9 cellular contexts compared by ENCODE assay signal in genomic region chr2:162007447-162008040, GRCh38.
DNase-seq lines count a peak whose midpoint lies in the region; ATAC-seq and TF ChIP-seq lines count a peak whose summit lies in the region.
"Had no signal": no experiment of that assay in that cellular context is flagged by ENCODE, and none has a peak within 500 bp of the region (broad histone marks: within the 10 kb centered on the region; RNA-seq: fewer than 3 reads in every experiment).

No MANE protein-coding gene starts in this region.

- H3K27me3 ChIP-seq in Caco-2 (replicated peaks; ENCODE audit: control insufficient read depth, insufficient read depth, low read length) (no peaks in the 10 kb centered on the region), brain microvascular endothelial cell (replicated peaks) (no peaks in the 10 kb centered on the region)
- H3K27me3 ChIP-seq: SJCRH30 had no signal

- CTCF ChIA-PET in Caco-2 (lab: Charles Lee), result interaction anchor here (1.0 kb wide), 1 partner anchor 117 kb away, joined by 3 read pairs; no protein-coding TSS in a partner anchor

- no TSS peak for BruUV-seq in Caco-2 (replicated peaks; lab: Mats Ljungman, UMichigan)

- no peaks in the 10 kb centered on the region for H3K4me1 ChIP-seq in Caco-2
- H3K4me1 ChIP-seq: SJCRH30 had no signal

- no peak overlapping the region for H3K4me3 ChIP-seq in Caco-2 (ENCODE audit: low read depth, low read length)
- no peak overlapping the region for H3K4me3 ChIP-seq in brain microvascular endothelial cell (ENCODE audit: low read depth, low read length)
- H3K4me3 ChIP-seq: SJCRH30 had no signal

- no peaks in the 10 kb centered on the region for H3K9me3 Mint-ChIP-seq in Caco-2 (ENCODE audit: unreplicated experiment)
- no peaks in the 10 kb centered on the region for H3K9me3 Mint-ChIP-seq in nephron progenitor cell
- no peaks in the 10 kb centered on the region for H3K9me3 Mint-ChIP-seq in stimulated activated naive B cell treated with anti-CD40 and anti-IgM and Interleukin-4, amounts not matched to agents 10 μg/mL and 1 μg/mL and 100 μg/mL, for 72 hours

- ATAC-seq in HG03175 (IDR thresholded peaks at IDR 0.05; ENCODE audit: unreplicated experiment), result peak; percentile 42
- no peak for ATAC-seq in stimulated activated naive B cell treated with anti-CD40 and anti-IgM and Interleukin-4, amounts not matched to agents 10 μg/mL and 1 μg/mL and 100 μg/mL, for 72 hours (replicated peaks)
- ATAC-seq in HG03432 (IDR thresholded peaks at IDR 0.05; ENCODE audit: unreplicated experiment), result no peak

- no peaks in the 10 kb centered on the region for H3K27me3 Mint-ChIP-seq in Caco-2 (ENCODE audit: insufficient read depth, unreplicated experiment)
- peaks cover 3% of the 10 kb centered on the region for H3K27me3 Mint-ChIP-seq in nephron progenitor cell (ENCODE audit: low read depth, poor library complexity)
- peaks cover 0 to 5% of the 10 kb centered on the region in 2 donors for H3K27me3 Mint-ChIP-seq in stimulated activated naive B cell treated with anti-CD40 and anti-IgM and Interleukin-4, amounts not matched to agents 10 μg/mL and 1 μg/mL and 100 μg/mL, for 72 hours

- H3K36me3 ChIP-seq in Caco-2 (ENCODE audit: control insufficient read depth, insufficient read depth, low read length) (peaks cover 6% of the 10 kb centered on the region), brain microvascular endothelial cell (replicated peaks) (no peaks in the 10 kb centered on the region)
- H3K36me3 ChIP-seq: SJCRH30 had no signal

- no peak overlapping the region for H3K27ac ChIP-seq in brain microvascular endothelial cell
- H3K27ac ChIP-seq: SJCRH30 had no signal

- intact Hi-C loops in Caco-2 (cut with micrococcal nuclease; ENCODE audit: unreplicated experiment) (loop anchor here (1.0 to 2.0 kb wide), 2 partner anchors 59 to 117 kb away; no protein-coding TSS in a partner anchor), posterior vena cava (cut with DNase I) (loop anchor here (5.0 to 10.0 kb wide), 2 partner anchors 115 to 117 kb away; no protein-coding TSS in a partner anchor)

- TF ChIP-seq CTCF in Caco-2 (IDR thresholded peaks at IDR 0.05; ENCODE audit: insufficient read depth in 1 of 2, low read depth in 1 of 2, low read length in 1 of 2, severe bottlenecking in 1 of 2, unreplicated experiment in 1 of 2) (peak; percentile 39 to 63), brain microvascular endothelial cell (IDR thresholded peaks at IDR 0.05; ENCODE audit: low read depth, low read length, missing control alignments) (peak; percentile 35), nephron progenitor cell (IDR thresholded peaks at IDR 0.05) (peak; percentile 58)

- POLR2A ChIA-PET in Caco-2 (lab: Charles Lee), result interaction anchor here (0.6 kb wide), 1 partner anchor 102 kb away, joined by 4 read pairs; no protein-coding TSS in a partner anchor

- H3K27ac Mint-ChIP-seq in Caco-2 (ENCODE audit: unreplicated experiment) (no peak overlapping the region), nephron progenitor cell (no peak overlapping the region)
- no peak overlapping the region for H3K27ac Mint-ChIP-seq in stimulated activated naive B cell treated with anti-CD40 and anti-IgM and Interleukin-4, amounts not matched to agents 10 μg/mL and 1 μg/mL and 100 μg/mL, for 72 hours

- no peak overlapping the region for H3K4me3 Mint-ChIP-seq in Caco-2 (ENCODE audit: unreplicated experiment)
- no peak overlapping the region for H3K4me3 Mint-ChIP-seq in nephron progenitor cell
- no peak overlapping the region for H3K4me3 Mint-ChIP-seq in stimulated activated naive B cell treated with anti-CD40 and anti-IgM and Interleukin-4, amounts not matched to agents 10 μg/mL and 1 μg/mL and 100 μg/mL, for 72 hours

- H3K36me3 Mint-ChIP-seq in Caco-2 (ENCODE audit: insufficient read depth, unreplicated experiment) (peaks cover 35% of the 10 kb centered on the region), nephron progenitor cell (ENCODE audit: low read depth) (no peaks in the 10 kb centered on the region)
- no peaks in the 10 kb centered on the region for H3K36me3 Mint-ChIP-seq in stimulated activated naive B cell treated with anti-CD40 and anti-IgM and Interleukin-4, amounts not matched to agents 10 μg/mL and 1 μg/mL and 100 μg/mL, for 72 hours

- DNase-seq in Caco-2 (no peak), brain microvascular endothelial cell (no peak), nephron progenitor cell (no peak), superior temporal gyrus (ENCODE audit: extremely low spot score) (no peak), posterior vena cava (ENCODE audit: low spot score) (no peak)
- no peak for DNase-seq in stimulated activated naive B cell treated with anti-CD40 and anti-IgM and Interleukin-4, amounts not matched to agents 10 μg/mL and 1 μg/mL and 100 μg/mL, for 72 hours

- H3K9me3 ChIP-seq in Caco-2, result no peaks in the 10 kb centered on the region
- H3K9me3 ChIP-seq: SJCRH30 had no signal

- in situ Hi-C loops in brain microvascular endothelial cell (cut with HindIII; ENCODE audit: low pct_ligation_motif_present, low sequenced_read_pairs), result no loop called here

- H3K4me1 Mint-ChIP-seq in Caco-2 (ENCODE audit: low read depth, unreplicated experiment) (peaks cover 11% of the 10 kb centered on the region), nephron progenitor cell (no peaks in the 10 kb centered on the region)
- no peaks in the 10 kb centered on the region for H3K4me1 Mint-ChIP-seq in stimulated activated naive B cell treated with anti-CD40 and anti-IgM and Interleukin-4, amounts not matched to agents 10 μg/mL and 1 μg/mL and 100 μg/mL, for 72 hours
